Comparison of ENCODE assay signal across 31 cellular contexts in the genomic region with DNA sequence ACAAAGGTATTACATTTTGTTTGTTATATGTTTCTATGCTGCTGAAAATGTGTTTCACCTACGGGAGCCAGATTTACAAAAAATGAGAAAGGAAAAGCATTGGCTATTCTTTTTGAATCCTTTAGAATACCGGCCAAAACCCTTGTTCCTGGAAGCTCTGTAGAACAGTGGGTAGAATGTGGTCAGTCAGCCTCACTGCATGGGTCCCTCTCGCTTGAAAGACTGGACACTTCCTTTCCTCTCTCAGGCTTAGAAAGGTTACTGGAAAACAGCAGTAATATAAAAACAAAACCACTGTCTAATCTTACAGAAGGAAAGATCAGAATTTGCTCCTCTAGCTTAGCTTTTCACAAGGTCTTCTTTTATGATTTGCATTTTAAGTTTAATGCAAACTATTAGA. TPM values are rescaled to one million over a fixed set of nuclear protein-coding genes. Genes with fewer than 3 reads are reported as not detected.
DNase-seq lines count a peak whose midpoint lies in the region; FAIRE-seq lines count a peak whose summit lies in the region.
"Had no signal": no experiment of that assay in that cellular context is flagged by ENCODE, and none has a peak within 500 bp of the region (broad histone marks: within the 10 kb centered on the region; RNA-seq: fewer than 3 reads in every experiment).

No MANE protein-coding gene starts in this region.

- H3K27ac ChIP-seq in caudate nucleus (ENCODE audit: low read depth, low read length) (peak overlapping the region; percentile 34), neuronal stem cell (replicated peaks; ENCODE audit: low read length) (no peak overlapping the region)
- H3K27ac ChIP-seq: cardiac muscle cell, left ventricle myocardium inferior, PC-9, stomach had no signal

- H3K9me3 ChIP-seq in neuronal stem cell (replicated peaks in 1 of 2; ENCODE audit: control insufficient read depth in 2 of 2, insufficient read depth in 1 of 2, low read depth in 1 of 2, low read length in 2 of 2): no peaks in the 10 kb centered on the region
- H3K9me3 ChIP-seq: HAP-1, left ventricle myocardium inferior, SK-N-SH, stomach had no signal

- H3K9ac ChIP-seq in neuronal stem cell (ENCODE audit: low read depth, low read length, poor library complexity): no peak overlapping the region
- H3K9ac ChIP-seq: SK-N-SH had no signal

- no peak for DNase-seq in activated T-cell treated with anti-CD3 and anti-CD28 coated beads, Interleukin-2, amount 50 U/mL, for 24 hours
- no peak for DNase-seq in activated T-cell treated with anti-CD3 and anti-CD28 coated beads, Interleukin-2, amount 50 U/mL, for 1 hour
- DNase-seq in GM19239 (ENCODE audit: insufficient read length, low spot score) (no peak), caudate nucleus (lab: John Stamatoyannopoulos, UW) (no peak), neuronal stem cell (ENCODE audit: low spot score) (no peak), SW480 (ENCODE audit: low spot score) (no peak), cerebellum (ENCODE audit: low spot score) (no peak), AML-193 (lab: John Stamatoyannopoulos, UW) (no peak)
- DNase-seq: activated CD4-positive, alpha-beta T cell treated with anti-CD3 and anti-CD28 coated beads, Interleukin-2, amount 50 U/mL, for 4 hours; activated naive CD4-positive, alpha-beta T cell treated with anti-CD3 and anti-CD28 coated beads, Interleukin-2, amount 50 U/mL, for 16 hours; anterior cingulate cortex; DMS153; islet precursor cell; left ventricle myocardium inferior; mesenchymal stem cell; NCI-H1417 treated with DMSO at 0.1 percent for 48 hours; NCI-H2081 treated with DMSO at 0.1 percent for 48 hours; NCI-H226; NCI-H526 treated with DMSO at 0.1 percent for 48 hours; PC-9; right cardiac atrium; SK-N-SH; stimulated activated CD4-positive, alpha-beta T cell treated with anti-CD3 and anti-CD28 coated beads, Interleukin-1b, Interleukin-23, amount 100 ng/mL, for 48 hours; stomach; T-helper 2 cell had no signal

- peak overlapping the region; percentile 80 for H3K27ac Mint-ChIP-seq in activated T-cell treated with anti-CD3 and anti-CD28 coated beads, Interleukin-2, amount 50 U/mL, for 24 hours

- H3K36me3 ChIP-seq in neuronal stem cell (replicated peaks in 1 of 2; ENCODE audit: control insufficient read depth in 2 of 2, insufficient read depth in 2 of 2, low read length in 2 of 2): no peaks in the 10 kb centered on the region
- H3K36me3 ChIP-seq: cardiac muscle cell, HAP-1 had no signal

- H3K4me3 Mint-ChIP-seq in activated T-cell treated with anti-CD3 and anti-CD28 coated beads, Interleukin-2, amount 50 U/mL, for 24 hours: no peak overlapping the region

- H2AK5ac ChIP-seq in neuronal stem cell (ENCODE audit: low read depth, low read length): no peak overlapping the region

- H4K8ac ChIP-seq in neuronal stem cell (ENCODE audit: low read depth, low read length): no peak overlapping the region

- H4K91ac ChIP-seq in neuronal stem cell (ENCODE audit: low read depth, low read length, poor library complexity): no peak overlapping the region

- H2BK120ac ChIP-seq in neuronal stem cell (ENCODE audit: low read depth, low read length): no peak overlapping the region

- H3K4me3 ChIP-seq in neuronal stem cell (ENCODE audit: low read length in 2 of 2): no peak overlapping the region
- H3K4me3 ChIP-seq: cardiac muscle cell, HAP-1, left ventricle myocardium inferior, PC-9, smooth muscle cell, stomach had no signal

- no peaks in the 10 kb centered on the region for H3K79me1 ChIP-seq in neuronal stem cell (ENCODE audit: low read depth, low read length)

- peaks cover 54% of the 10 kb centered on the region for H3K4me1 Mint-ChIP-seq in activated T-cell treated with anti-CD3 and anti-CD28 coated beads, Interleukin-2, amount 50 U/mL, for 24 hours (ENCODE audit: low read depth)

- no peaks in the 10 kb centered on the region for H3K27me3 Mint-ChIP-seq in activated T-cell treated with anti-CD3 and anti-CD28 coated beads, Interleukin-2, amount 50 U/mL, for 24 hours

- H3K14ac ChIP-seq in neuronal stem cell (ENCODE audit: low read length): no peak overlapping the region

- H3K23ac ChIP-seq in neuronal stem cell (ENCODE audit: low read depth, low read length, poor library complexity): no peak overlapping the region

- no CpG with 5 or more reads among the region's 3 CpGs for WGBS in neuronal stem cell (ENCODE audit: extremely low coverage in 2 of 2, insufficient read length in 2 of 2, insufficient replicate concordance in 1 of 2), 2 donors

- H3K4me2 ChIP-seq in neuronal stem cell (ENCODE audit: insufficient read depth, low read length, poor library complexity, severe bottlenecking): no peak overlapping the region
- H3K4me2 ChIP-seq: PC-9, SK-N-SH, smooth muscle cell had no signal

- peak; percentile 39 for FAIRE-seq in GM19239 (lab: Jason Lieb, UNC)
- FAIRE-seq: GM12891, HepG2, urothelium cell line had no signal

- no peak overlapping the region for H3K18ac ChIP-seq in neuronal stem cell (ENCODE audit: low read length)

- no peak overlapping the region for H2BK12ac ChIP-seq in neuronal stem cell (ENCODE audit: low read length)

- peak overlapping the region; percentile 78 for H2AFZ ChIP-seq in neuronal stem cell (ENCODE audit: low read length)
- H2AFZ ChIP-seq: PC-9 had no signal

- H2BK5ac ChIP-seq in neuronal stem cell (ENCODE audit: low read length): no peak overlapping the region

- H3K36me3 Mint-ChIP-seq in activated T-cell treated with anti-CD3 and anti-CD28 coated beads, Interleukin-2, amount 50 U/mL, for 24 hours (ENCODE audit: low read depth): peaks cover 91% of the 10 kb centered on the region

- no peak overlapping the region for H3K4ac ChIP-seq in neuronal stem cell (ENCODE audit: low read length)

- H3K4me1 ChIP-seq in neuronal stem cell (ENCODE audit: control insufficient read depth in 2 of 2, insufficient read depth in 1 of 2, low read depth in 1 of 2, low read length in 2 of 2): peaks cover 3 to 16% of the 10 kb centered on the region in 2 donors
- H3K4me1 ChIP-seq: HAP-1, left ventricle myocardium inferior, stomach had no signal

- no peaks in the 10 kb centered on the region for H3K27me3 ChIP-seq in neuronal stem cell (ENCODE audit: control insufficient read depth in 3 of 3, insufficient read depth in 3 of 3, low read depth in 1 of 3, low read length in 3 of 3)
- H3K27me3 ChIP-seq: cardiac muscle cell, stomach had no signal

- no peaks in the 10 kb centered on the region for H3K9me3 Mint-ChIP-seq in activated T-cell treated with anti-CD3 and anti-CD28 coated beads, Interleukin-2, amount 50 U/mL, for 24 hours

- H2BK15ac ChIP-seq in neuronal stem cell (ENCODE audit: low read length): no peak overlapping the region

RNA-seq across cellular contexts. Expression of gene OSTF1, which starts 45.1 kb away (rescaled TPM):
- 2.3 TPM for polyA plus RNA-seq in neuronal stem cell (2013, experiment 1 of 2)
- 2.1 TPM for polyA plus RNA-seq in neuronal stem cell (2013, experiment 2 of 2)
- total RNA-seq in cerebellum: 9.8 TPM

RNA-seq across cellular contexts. Expression of gene NMRK1, which starts 45.4 kb away (rescaled TPM):
- polyA plus RNA-seq in neuronal stem cell (2013, experiment 1 of 2): 2.5 TPM
- 2.1 TPM for polyA plus RNA-seq in neuronal stem cell (2013, experiment 2 of 2)
- total RNA-seq in cerebellum: 4.9 TPM
